1 cellular context compared by ENCODE assay signal in genomic region chr12:95541436-95541835, GRCh38.
TF ChIP-seq lines count a peak whose summit lies in the region.

No MANE protein-coding gene starts in this region.

TF ChIP-seq in HepG2, 621 proteins besides CTCF, POLR2A, EP300 and RAD21:
- TF ChIP-seq STAT6 (CRISPR knock-in tag; IDR thresholded peaks at IDR 0.05; ENCODE audit: borderline replicate concordance) (no peak), CAMTA2 (CRISPR knock-in tag; IDR thresholded peaks at IDR 0.05; ENCODE audit: borderline replicate concordance) (no peak), AKAP8 (CRISPR knock-in tag; IDR thresholded peaks at IDR 0.05) (no peak), E2F5 (CRISPR knock-in tag; conservative IDR thresholded peaks at IDR 0.05) (no peak), MAFF (IDR thresholded peaks at IDR 0.05; ENCODE audit: low read depth, low read length) (peak; percentile 96), MAFK (conservative IDR thresholded peaks at IDR 0.05 in 1 of 2, IDR thresholded peaks at IDR 0.05 in 1 of 2; ENCODE audit: low read length in 2 of 2) (peak; percentile 92 to 96), CBX1 (IDR thresholded peaks at IDR 0.05; ENCODE audit: low read depth) (no peak)
